ENCODE assay signal across 20 cellular contexts in the genomic region with DNA sequence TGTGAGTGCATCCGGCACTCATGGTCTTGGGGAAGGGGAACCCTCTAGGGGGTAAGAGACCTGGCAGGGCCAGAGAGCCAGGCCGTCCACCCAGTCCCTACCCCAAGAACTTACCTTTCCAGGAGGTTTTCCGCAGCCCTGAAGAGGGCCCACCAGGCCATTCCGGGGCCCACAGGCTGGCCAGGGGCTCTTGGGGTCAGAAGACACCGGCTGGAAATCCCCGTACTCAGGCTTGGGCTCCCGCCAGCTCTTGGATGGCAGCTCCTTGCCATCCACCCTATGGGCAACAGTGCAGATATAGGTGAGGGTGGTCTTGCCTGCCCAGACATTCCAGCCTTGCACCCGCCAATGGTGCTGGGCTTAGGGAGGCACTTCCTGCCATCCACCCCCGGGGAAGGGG. TPM values are rescaled to one million over a fixed set of nuclear protein-coding genes. Genes with fewer than 3 reads are reported as not detected.
DNase-seq lines count a peak whose midpoint lies in the region; ATAC-seq, FAIRE-seq and TF ChIP-seq lines count a peak whose summit lies in the region.
"Had no signal": no experiment of that assay in that cellular context is flagged by ENCODE, and none has a peak within 500 bp of the region (broad histone marks: within the 10 kb centered on the region; RNA-seq: fewer than 3 reads in every experiment).

No MANE protein-coding gene starts in this region.

- no peak overlapping the region for H2AK5ac ChIP-seq in H1 (ENCODE audit: low read depth, low read length)

- TF ChIP-seq CTCF in natural killer cell (IDR thresholded peaks at IDR 0.05) (no peak), H1 (IDR thresholded peaks at IDR 0.05; ENCODE audit: control extremely low read depth in 1 of 3, insufficient read depth in 1 of 3, low read depth in 1 of 3, low read length in 3 of 3) (no peak)

- peak overlapping the region; percentile 14; the same call in 1 of the 2 replicates for H4K8ac ChIP-seq in H1 (ENCODE audit: extremely low read depth, insufficient read depth, low read length)

- no peak overlapping the region for H3K9ac ChIP-seq in H1 (replicated peaks in 1 of 4; ENCODE audit: extremely low read depth in 1 of 4, low read depth in 3 of 4, low read length in 3 of 4)

- no peak for TF ChIP-seq EP300 in H1 (IDR thresholded peaks at IDR 0.05; ENCODE audit: borderline replicate concordance in 1 of 2, low read depth in 2 of 2, low read length in 2 of 2)

- H3K56ac ChIP-seq in H1 (replicated peaks; ENCODE audit: insufficient read length, low read depth, low read length), result no peak overlapping the region

- peaks cover 0 to 8% of the 10 kb centered on the region in 2 experiments for H4K20me1 ChIP-seq in H1 (replicated peaks in 1 of 2; ENCODE audit: control insufficient read depth in 1 of 2, insufficient read depth in 2 of 2, low read length in 2 of 2)

- no peak overlapping the region for H4K91ac ChIP-seq in H1 (replicated peaks; ENCODE audit: insufficient read length, low read length)

- no peak for TF ChIP-seq RAD21 in H1 (IDR thresholded peaks at IDR 0.05 in 1 of 2, conservative IDR thresholded peaks at IDR 0.05 in 1 of 2; ENCODE audit: low read depth in 2 of 2, low read length in 2 of 2)

- H3K79me2 ChIP-seq in H1 (ENCODE audit: control insufficient read depth in 1 of 2, insufficient read depth in 2 of 2, low read length in 2 of 2), result no peaks in the 10 kb centered on the region

- H3K4me3 ChIP-seq in H1 (ENCODE audit: extremely low read depth in 1 of 4, insufficient read depth in 2 of 4, low read depth in 3 of 4, low read length in 4 of 4), result no peak overlapping the region
- H3K4me3 ChIP-seq: A549, HAP-1 had no signal

- H2AFZ ChIP-seq in H1 (ENCODE audit: low read length), result no peak overlapping the region

- WGBS in H1 (ENCODE audit: extremely low coverage in 1 of 2, insufficient coverage in 1 of 2, insufficient read length in 1 of 2, insufficient replicate concordance in 2 of 2, low coverage in 1 of 2, low lambda C conversion rate in 2 of 2, missing lambda C conversion rate in 1 of 2), 2 experiments, result 87% methylated on average over 9 of the region's 9 CpGs; no CpG with 5 or more reads in 1 of the 2 experiments

- H3K79me1 ChIP-seq in H1 (ENCODE audit: low read depth, low read length), result no peaks in the 10 kb centered on the region

- H3K18ac ChIP-seq in H1 (ENCODE audit: extremely low read depth, low read length), result no peak overlapping the region

- H4K5ac ChIP-seq in H1 (ENCODE audit: insufficient read length, low read depth, low read length), result no peak overlapping the region

- H3K36me3 ChIP-seq in H1 (ENCODE audit: control insufficient read depth in 2 of 4, insufficient read depth in 4 of 4, low read length in 3 of 4), result peaks cover 0 to 18% (median 10%) of the 10 kb centered on the region in 4 experiments; a peak in 5 of 8 replicates
- H3K36me3 ChIP-seq: HAP-1 had no signal

- H3K4me2 ChIP-seq in H1 (ENCODE audit: insufficient read depth in 1 of 2, low read depth in 2 of 2, low read length in 2 of 2), result no peak overlapping the region
- H3K4me2 ChIP-seq: A549 had no signal

- H3K36me3 Mint-ChIP-seq in natural killer cell treated with Interleukin-12 subunit alpha and Interleukin-12 subunit beta and Interleukin-15 and Interleukin-18, amount 100 ng/mL, for 72 hours, result no peaks in the 10 kb centered on the region
- no peaks in the 10 kb centered on the region for H3K36me3 Mint-ChIP-seq in natural killer cell

- no peak for TF ChIP-seq POLR2A in H1 (IDR thresholded peaks at IDR 0.05; ENCODE audit: control extremely low read depth in 1 of 2, low read depth in 2 of 2, low read length in 2 of 2)

- H3K4ac ChIP-seq in H1 (replicated peaks; ENCODE audit: insufficient read length, low read depth, low read length), result no peak overlapping the region

- H2BK5ac ChIP-seq in H1 (ENCODE audit: low read depth, low read length), result no peak overlapping the region

- H3K4me3 Mint-ChIP-seq in natural killer cell treated with Interleukin-12 subunit alpha and Interleukin-12 subunit beta and Interleukin-15 and Interleukin-18, amount 100 ng/mL, for 72 hours, result no peak overlapping the region
- H3K4me3 Mint-ChIP-seq in natural killer cell, result no peak overlapping the region
- H3K4me3 Mint-ChIP-seq: CD4-positive, alpha-beta T cell had no signal

- CTCF ChIA-PET in H1 (lab: Charles Lee; ENCODE audit: partially characterized antibody), result interaction anchor here (4.5 to 8.1 kb wide), 2 partner anchors 11 to 16 kb away, joined by 27 to 54 read pairs; no protein-coding TSS in a partner anchor

- intact Hi-C loops in natural killer cell (cut with micrococcal nuclease) (no loop called here), posterior vena cava (cut with DNase I) (no loop called here)

- no peaks in the 10 kb centered on the region for H3K9me3 Mint-ChIP-seq in natural killer cell treated with Interleukin-12 subunit alpha and Interleukin-12 subunit beta and Interleukin-15 and Interleukin-18, amount 100 ng/mL, for 72 hours
- no peaks in the 10 kb centered on the region for H3K9me3 Mint-ChIP-seq in natural killer cell
- H3K9me3 Mint-ChIP-seq: CD4-positive, alpha-beta T cell had no signal

- no peaks in the 10 kb centered on the region for H3K27me3 ChIP-seq in H1 (replicated peaks in 1 of 4; ENCODE audit: control insufficient read depth in 3 of 4, extremely low read depth in 1 of 4, insufficient read depth in 3 of 4, low read length in 3 of 4)

- no peak overlapping the region for H3K14ac ChIP-seq in H1 (ENCODE audit: insufficient read length)

- H3K4me1 ChIP-seq in H1 (replicated peaks in 1 of 4; ENCODE audit: control insufficient read depth in 3 of 4, insufficient read depth in 4 of 4, low read length in 3 of 4), result peaks cover 0 to 4% (median 0%) of the 10 kb centered on the region in 4 experiments; a peak in 2 of 7 replicates
- H3K4me1 ChIP-seq: A549, Caco-2, HAP-1 had no signal

- no peaks in the 10 kb centered on the region for H3K4me1 Mint-ChIP-seq in natural killer cell treated with Interleukin-12 subunit alpha and Interleukin-12 subunit beta and Interleukin-15 and Interleukin-18, amount 100 ng/mL, for 72 hours (ENCODE audit: low read depth in 2 of 2)
- no peaks in the 10 kb centered on the region for H3K4me1 Mint-ChIP-seq in natural killer cell

- H2BK120ac ChIP-seq in H1 (replicated peaks; ENCODE audit: low read depth, low read length), result no peak overlapping the region

- FAIRE-seq in H1 (lab: Jason Lieb, UNC), result no peak
- FAIRE-seq: A549, GM12891 had no signal

- ATAC-seq in natural killer cell treated with Interleukin-12 subunit alpha and Interleukin-12 subunit beta and Interleukin-15 and Interleukin-18, amount 100 ng/mL, for 72 hours, result no peak
- ATAC-seq in natural killer cell (no peak), GM18873 (IDR thresholded peaks at IDR 0.05; ENCODE audit: low FRiP score, unreplicated experiment) (no peak)
- ATAC-seq: A549 had no signal

- peak; percentile 48 for DNase-seq in natural killer cell treated with Interleukin-12 subunit alpha and Interleukin-12 subunit beta and Interleukin-15 and Interleukin-18, amount 100 ng/mL, for 72 hours (ENCODE audit: low spot score)
- DNase-seq in natural killer cell, result no peak
- DNase-seq in H1 (ENCODE audit: low read depth in 1 of 2, low spot score in 2 of 2), result no peak
- DNase-seq in posterior vena cava (ENCODE audit: low spot score), result peak; percentile 67
- no peak for DNase-seq in effector CD8-positive, alpha-beta T cell (lab: John Stamatoyannopoulos, UW)
- DNase-seq in midbrain (lab: John Stamatoyannopoulos, UW), result no peak
- DNase-seq: AML-193; Caco-2; CD4-positive, alpha-beta T cell; DMS53; DND-41; EL; GOT3; KBM-7 had no signal

- H3K9me3 ChIP-seq in H1 (ENCODE audit: insufficient read depth in 2 of 2, low read depth in 1 of 2, low read length in 1 of 2), result no peaks in the 10 kb centered on the region
- H3K9me3 ChIP-seq: A549, Caco-2, HAP-1 had no signal

- no peaks in the 10 kb centered on the region for H3K27me3 Mint-ChIP-seq in natural killer cell treated with Interleukin-12 subunit alpha and Interleukin-12 subunit beta and Interleukin-15 and Interleukin-18, amount 100 ng/mL, for 72 hours
- H3K27me3 Mint-ChIP-seq in natural killer cell (ENCODE audit: low read depth in 2 of 2), result no peaks in the 10 kb centered on the region
- H3K27me3 Mint-ChIP-seq: CD4-positive, alpha-beta T cell had no signal

- H3K27ac ChIP-seq in H1 (ENCODE audit: low read depth, low read length), result no peak overlapping the region
- H3K27ac ChIP-seq: 22Rv1, A549, C4-2B had no signal

- H2BK20ac ChIP-seq in H1 (ENCODE audit: low read length), result no peak overlapping the region

- no peak overlapping the region for H3K23ac ChIP-seq in H1 (ENCODE audit: insufficient read length)

- H2BK15ac ChIP-seq in H1 (ENCODE audit: low read length), result no peak overlapping the region

- POLR2A ChIA-PET in H1 (lab: Charles Lee; ENCODE audit: partially characterized antibody), result interaction anchor here (1.1 to 1.8 kb wide), 3 partner anchors 15 to 46 kb away, joined by 3 to 6 read pairs (median 4); no protein-coding TSS in a partner anchor

- H2BK12ac ChIP-seq in H1 (ENCODE audit: low read depth, low read length), result no peak overlapping the region

- H3K27ac Mint-ChIP-seq in natural killer cell treated with Interleukin-12 subunit alpha and Interleukin-12 subunit beta and Interleukin-15 and Interleukin-18, amount 100 ng/mL, for 72 hours, result no peak overlapping the region
- H3K27ac Mint-ChIP-seq in natural killer cell, result no peak overlapping the region
- H3K27ac Mint-ChIP-seq: CD4-positive, alpha-beta T cell had no signal

- H3K23me2 ChIP-seq in H1 (ENCODE audit: low read depth, low read length), result no peaks in the 10 kb centered on the region

RNA-seq across cellular contexts. Expression of a gene that starts 34.6 kb away (rescaled TPM):
- total RNA-seq in natural killer cell treated with Interleukin-12 subunit alpha and Interleukin-12 subunit beta and Interleukin-15 and Interleukin-18, amount 100 ng/mL, for 72 hours, result 1 to 10 TPM; 1.9 to 4.4 TPM
- total RNA-seq in natural killer cell (10 to 100 TPM; 16.7 to 19.3 (median 16.8) TPM), posterior vena cava (10 to 100 TPM; 16.2 to 22.4 TPM)
- 27.9 and 30.2 TPM in 2 replicates for total RNA-seq in H1 (2021; fragmentation: NEBNext Ultra II Directional; extraction: Animal tissue kit (Norgen Biotek cat#: 25700))
- polyA plus RNA-seq in H1 (2011; rRNA removed), result 9.4 and 16.3 TPM in 2 replicates
- polyA plus RNA-seq in H1 (2011; cell fraction: cytosol; rRNA removed), result 7.6 TPM
- polyA plus RNA-seq in H1 (2011; cell fraction: nucleus; rRNA removed), result 23.8 TPM
- polyA plus RNA-seq in H1 (2012, experiment 1 of 2), result 12.5 to 17.8 TPM (median 16.7 TPM) in 4 replicates
- polyA plus RNA-seq in H1 (2012, experiment 2 of 2), result 16.1 TPM
- polyA plus RNA-seq in H1 (2013, experiment 1 of 2), result 13.6 TPM
- polyA plus RNA-seq in H1 (2013, experiment 2 of 2), result 12.7 TPM
- 10.2 and 16.9 TPM in 2 replicates for polyA minus RNA-seq in H1 (2011; rRNA and poly(A)+ RNA removed)
- 16.4 TPM for polyA minus RNA-seq in H1 (2011; cell fraction: cytosol; rRNA and poly(A)+ RNA removed)
- polyA minus RNA-seq in H1 (2011; cell fraction: nucleus; rRNA and poly(A)+ RNA removed), result 22.2 TPM

RNA-seq across cellular contexts. Expression of a gene that starts 49.3 kb away (rescaled TPM):
- total RNA-seq in natural killer cell treated with Interleukin-12 subunit alpha and Interleukin-12 subunit beta and Interleukin-15 and Interleukin-18, amount 100 ng/mL, for 72 hours, result 1 to 10 TPM; 5.9 to 6.8 TPM
- total RNA-seq in natural killer cell, result 1 to 10 TPM; 4.0 to 6.0 (median 4.4) TPM
- 2.4 and 2.5 TPM in 2 replicates for total RNA-seq in H1 (2021; fragmentation: NEBNext Ultra II Directional; extraction: Animal tissue kit (Norgen Biotek cat#: 25700))
- polyA plus RNA-seq in H1 (2011; rRNA removed), result 1.6 TPM in 2 replicates
- polyA plus RNA-seq in H1 (2011; cell fraction: cytosol; rRNA removed), result 2.0 TPM
- polyA plus RNA-seq in H1 (2011; cell fraction: nucleus; rRNA removed), result 1.5 TPM
- 1.7 to 3.4 TPM (median 2.0 TPM) in 4 replicates for polyA plus RNA-seq in H1 (2012, experiment 1 of 2)
- 1.7 TPM for polyA plus RNA-seq in H1 (2012, experiment 2 of 2)
- polyA plus RNA-seq in H1 (2013, experiment 1 of 2), result 2.2 TPM
- polyA plus RNA-seq in H1 (2013, experiment 2 of 2), result 2.5 TPM
- 2.4 and 2.7 TPM in 2 replicates for polyA minus RNA-seq in H1 (2011; rRNA and poly(A)+ RNA removed)
- 0.59 TPM for polyA minus RNA-seq in H1 (2011; cell fraction: cytosol; rRNA and poly(A)+ RNA removed)
- 1.3 TPM for polyA minus RNA-seq in H1 (2011; cell fraction: nucleus; rRNA and poly(A)+ RNA removed)
- 1 to 10 TPM; 2.5 to 4.0 TPM for total RNA-seq in posterior vena cava

RNA-seq across cellular contexts. Expression of a gene that starts 52.3 kb away (rescaled TPM):
- total RNA-seq in natural killer cell treated with Interleukin-12 subunit alpha and Interleukin-12 subunit beta and Interleukin-15 and Interleukin-18, amount 100 ng/mL, for 72 hours, result 100 to 1,000 TPM; 357 to 452 TPM
- total RNA-seq in natural killer cell, result 100 to 1,000 TPM; 326 to 375 (median 366) TPM
- 413 and 423 TPM in 2 replicates for total RNA-seq in H1 (2021; fragmentation: NEBNext Ultra II Directional; extraction: Animal tissue kit (Norgen Biotek cat#: 25700))
- 417 and 556 TPM in 2 replicates for polyA plus RNA-seq in H1 (2011; rRNA removed)
- 336 TPM for polyA plus RNA-seq in H1 (2011; cell fraction: cytosol; rRNA removed)
- polyA plus RNA-seq in H1 (2011; cell fraction: nucleus; rRNA removed), result 245 TPM
- polyA plus RNA-seq in H1 (2012, experiment 1 of 2), result 316 to 392 TPM (median 338 TPM) in 4 replicates
- 298 TPM for polyA plus RNA-seq in H1 (2012, experiment 2 of 2)
- 745 TPM for polyA plus RNA-seq in H1 (2013, experiment 1 of 2)
- 748 TPM for polyA plus RNA-seq in H1 (2013, experiment 2 of 2)
- polyA minus RNA-seq in H1 (2011; rRNA and poly(A)+ RNA removed), result 292 and 323 TPM in 2 replicates
- polyA minus RNA-seq in H1 (2011; cell fraction: cytosol; rRNA and poly(A)+ RNA removed), result 136 TPM
- 134 TPM for polyA minus RNA-seq in H1 (2011; cell fraction: nucleus; rRNA and poly(A)+ RNA removed)
- total RNA-seq in posterior vena cava, result 100 to 1,000 TPM; 285 to 313 TPM

Comparison
In these comparisons a context has a peak if more than half of its experiments do, and no peak if none do; other contexts are left out.
1. DNase-seq: peak in natural killer cell treated with Interleukin-12 subunit alpha and Interleukin-12 subunit beta and Interleukin-15 and Interleukin-18, amount 100 ng/mL, for 72 hours (single experiment) and posterior vena cava (single experiment); none in natural killer cell (single experiment), H1 (0 of 2), effector CD8-positive, alpha-beta T cell (single experiment) and midbrain (single experiment).